24 cellular contexts compared by ENCODE assay signal in genomic region chr4:141905751-141906150, GRCh38.
DNase-seq lines count a peak whose midpoint lies in the region; FAIRE-seq and TF ChIP-seq lines count a peak whose summit lies in the region.
"Had no signal": no experiment of that assay in that cellular context is flagged by ENCODE, and none has a peak within 500 bp of the region (broad histone marks: within the 10 kb centered on the region; RNA-seq: fewer than 3 reads in every experiment).

No MANE protein-coding gene starts in this region.

- no peak for TF ChIP-seq POLR2A in stomach (IDR thresholded peaks at IDR 0.05)

- H3K4me3 Mint-ChIP-seq in astrocyte (ENCODE audit: unreplicated experiment) = no peak overlapping the region
- H3K4me3 Mint-ChIP-seq: activated CD8-positive, alpha-beta memory T cell treated with anti-CD3 and anti-CD28 coated beads, Interleukin-2, amount 10 ng/mL, durations not matched to agents 7 days and 5 days had no signal

- H3K36me3 ChIP-seq in ACC112 (ENCODE audit: insufficient read depth, low read length) (no peaks in the 10 kb centered on the region), astrocyte (ENCODE audit: insufficient read depth, low read length) (no peaks in the 10 kb centered on the region), stomach (no peaks in the 10 kb centered on the region)
- H3K36me3 ChIP-seq: pancreas, SJSA1, tibial artery had no signal

- peak overlapping the region; percentile 28 for H3K27ac ChIP-seq in ACC112 (ENCODE audit: low read depth, low read length)
- H3K27ac ChIP-seq in astrocyte (ENCODE audit: low read depth, low read length) = no peak overlapping the region
- H3K27ac ChIP-seq in stomach = no peak overlapping the region
- H3K27ac ChIP-seq: body of pancreas, pancreas, SJSA1, tibial artery had no signal

- H3K4me3 ChIP-seq in ACC112 (ENCODE audit: low read depth, low read length) (no peak overlapping the region), HFF-Myc (replicated peaks; ENCODE audit: low read depth, low read length) (no peak overlapping the region), astrocyte (ENCODE audit: insufficient read depth, low read depth, low read length) (no peak overlapping the region), stomach (no peak overlapping the region)
- H3K4me3 ChIP-seq: body of pancreas, pancreas, SJSA1, tibial artery had no signal

- no peaks in the 10 kb centered on the region for H3K9me3 Mint-ChIP-seq in astrocyte (ENCODE audit: unreplicated experiment)

- TF ChIP-seq CTCF in HFF-Myc (IDR thresholded peaks at IDR 0.05; ENCODE audit: low read depth, low read length, missing control alignments) (no peak), astrocyte (IDR thresholded peaks at IDR 0.05; ENCODE audit: insufficient read depth, low read depth, low read length) (no peak), stomach (IDR thresholded peaks at IDR 0.05) (no peak)

- H3K79me2 ChIP-seq in ACC112 (ENCODE audit: control insufficient read depth, insufficient read depth, low read length, unreplicated experiment) (no peaks in the 10 kb centered on the region), astrocyte (ENCODE audit: insufficient read depth, low read length) (no peaks in the 10 kb centered on the region)

- H3K27me3 ChIP-seq in ACC112 (ENCODE audit: insufficient read depth, low read length) (no peaks in the 10 kb centered on the region), astrocyte (ENCODE audit: insufficient read depth, low read length) (no peaks in the 10 kb centered on the region), stomach (no peaks in the 10 kb centered on the region)
- H3K27me3 ChIP-seq: body of pancreas, pancreas, SJSA1, tibial artery had no signal

- H2AFZ ChIP-seq in ACC112 (ENCODE audit: low read length, unreplicated experiment) (no peak overlapping the region), astrocyte (ENCODE audit: low read depth, low read length) (no peak overlapping the region)

- WGBS in stomach, 5 donors = 78 to 82% (median 79%) methylated on average over 3 of the region's 3 CpGs

- DNase-seq in HFF-Myc (ENCODE audit: extremely low read depth, low read depth) (peak; percentile 33), astrocyte (ENCODE audit: low read depth) (peak; percentile 81), glomerular visceral epithelial cell (ENCODE audit: extremely low spot score) (peak; percentile 23), stomach (no peak), COLO829 (ENCODE audit: low spot score) (no peak), NCI-H1694 (lab: John Stamatoyannopoulos, UW) (no peak)
- no peak for DNase-seq in stimulated activated CD4-positive, alpha-beta T cell treated with anti-CD3 and anti-CD28 coated beads, Interleukin-2, amount 100 ng/mL, for 48 hours
- DNase-seq: 8988T; activated CD4-positive, alpha-beta T cell treated with anti-CD3 and anti-CD28 coated beads for 1 hour; activated CD8-positive, alpha-beta memory T cell treated with anti-CD3 and anti-CD28 coated beads, Interleukin-2, amount 10 ng/mL, durations not matched to agents 7 days and 5 days; activated effector memory CD4-positive, alpha-beta T cell treated with anti-CD3 and anti-CD28 coated beads, Interleukin-2, amount 50 U/mL, for 16 hours; body of pancreas; dermis blood vessel endothelial cell; erythroblast; left ventricle myocardium superior; NCI-H2029 treated with DMSO at 0.1 percent for 48 hours; NCI-H510A treated with DMSO at 0.1 percent for 48 hours; pancreas; small intestine; T-helper 9 cell; tibial artery had no signal

- peak overlapping the region; percentile 53 for H3K4me2 ChIP-seq in astrocyte (ENCODE audit: low read length)

- peaks cover 8% of the 10 kb centered on the region for H3K4me1 ChIP-seq in ACC112 (ENCODE audit: control insufficient read depth, insufficient read depth, low read length, unreplicated experiment)
- peaks cover 2% of the 10 kb centered on the region for H3K4me1 ChIP-seq in astrocyte (ENCODE audit: insufficient read depth, low read length)
- no peaks in the 10 kb centered on the region for H3K4me1 ChIP-seq in stomach
- H3K4me1 ChIP-seq: body of pancreas, pancreas, SJSA1, tibial artery had no signal

- no peaks in the 10 kb centered on the region for H3K27me3 Mint-ChIP-seq in astrocyte (ENCODE audit: low read depth, unreplicated experiment)

- no peaks in the 10 kb centered on the region for H3K4me1 Mint-ChIP-seq in astrocyte (ENCODE audit: low read depth, unreplicated experiment)
- H3K4me1 Mint-ChIP-seq: activated CD8-positive, alpha-beta memory T cell treated with anti-CD3 and anti-CD28 coated beads, Interleukin-2, amount 10 ng/mL, durations not matched to agents 7 days and 5 days had no signal

- no peak overlapping the region for H3K27ac Mint-ChIP-seq in astrocyte (ENCODE audit: unreplicated experiment)
- H3K27ac Mint-ChIP-seq: activated CD8-positive, alpha-beta memory T cell treated with anti-CD3 and anti-CD28 coated beads, Interleukin-2, amount 10 ng/mL, durations not matched to agents 7 days and 5 days had no signal

- TF ChIP-seq EP300 in stomach (IDR thresholded peaks at IDR 0.05) = no peak

- no peaks in the 10 kb centered on the region for H3K36me3 Mint-ChIP-seq in astrocyte (ENCODE audit: low read depth, unreplicated experiment)
- H3K36me3 Mint-ChIP-seq: activated CD8-positive, alpha-beta memory T cell treated with anti-CD3 and anti-CD28 coated beads, Interleukin-2, amount 10 ng/mL, durations not matched to agents 7 days and 5 days had no signal

- no peaks in the 10 kb centered on the region for H4K20me1 ChIP-seq in astrocyte (ENCODE audit: insufficient read depth, low read length)

- H3K9ac ChIP-seq in astrocyte (ENCODE audit: low read length) = no peak overlapping the region

- FAIRE-seq in astrocyte (lab: Jason Lieb, UNC) = peak; percentile 94
- FAIRE-seq: G401.6, pancreas, small intestine had no signal

- no peaks in the 10 kb centered on the region for H3K9me3 ChIP-seq in astrocyte (ENCODE audit: insufficient read depth, low read depth, low read length)
- H3K9me3 ChIP-seq in stomach = no peaks in the 10 kb centered on the region
- H3K9me3 ChIP-seq: body of pancreas, pancreas, SJSA1, tibial artery had no signal

- intact Hi-C loops in stomach (cut with DNase I; ENCODE audit: low total_unique reads) = no loop called here

Comparison
In these comparisons a context has a peak if more than half of its experiments do, and no peak if none do; other contexts are left out.
1. DNase-seq: peak in HFF-Myc (single experiment), astrocyte (single experiment) and glomerular visceral epithelial cell (single experiment); none in stomach (single experiment), COLO829 (single experiment), NCI-H1694 (single experiment) and stimulated activated CD4-positive, alpha-beta T cell treated with anti-CD3 and anti-CD28 coated beads, Interleukin-2, amount 100 ng/mL, for 48 hours (0 of 2).